ENCODE assay signal across 1 cellular context in the genomic region with DNA sequence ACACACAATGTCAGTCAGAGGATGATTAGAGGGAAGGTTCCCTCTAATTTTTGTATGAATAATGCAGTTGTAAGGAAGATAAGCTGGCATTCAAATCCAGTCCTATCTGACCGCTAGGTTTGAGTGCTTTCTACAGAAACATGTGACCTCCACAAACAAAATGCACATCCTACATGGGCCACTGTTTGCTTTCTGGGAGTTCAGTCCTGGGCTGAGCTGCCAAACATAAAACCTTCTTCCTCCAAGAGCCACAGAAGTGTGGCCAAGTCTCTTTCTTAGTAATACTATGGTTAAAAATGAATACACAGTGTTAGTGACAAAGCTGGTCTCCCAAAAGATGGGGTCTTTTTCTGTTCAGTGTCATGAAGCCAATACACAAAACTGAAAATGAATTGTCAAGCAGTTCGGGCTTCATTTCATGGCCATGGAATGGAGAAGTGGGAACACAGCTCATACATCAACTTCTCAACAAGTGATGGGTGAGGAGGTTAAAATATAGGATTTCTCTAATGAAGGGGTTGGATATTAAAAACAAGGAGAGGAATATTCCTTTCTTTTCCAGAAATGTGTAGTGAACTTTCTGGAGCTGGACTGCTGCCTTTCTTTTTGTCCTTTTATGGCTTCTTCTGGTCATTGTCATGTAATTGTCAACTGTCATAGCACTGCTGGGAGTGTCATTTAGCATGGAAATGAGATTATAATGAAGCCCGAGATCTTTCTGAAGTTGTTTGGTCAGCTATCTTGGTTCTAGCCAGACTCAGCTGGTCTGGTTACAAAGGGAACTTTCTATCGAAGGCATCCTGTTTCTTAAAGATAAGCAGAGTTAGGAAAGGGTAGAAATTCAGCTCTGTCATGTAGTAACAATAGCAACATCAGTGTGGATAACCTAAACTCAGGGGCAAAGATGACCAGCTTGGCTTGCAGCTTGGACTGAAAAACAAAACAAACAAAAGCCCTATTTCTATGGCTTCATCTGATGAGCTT.
TF ChIP-seq lines count a peak whose summit lies in the region.

No MANE protein-coding gene starts in this region.

TF ChIP-seq in K562, 482 proteins besides CTCF, POLR2A, EP300 and RAD21 (continued from another document and continues in another):
- TF ChIP-seq, protein P1, sequence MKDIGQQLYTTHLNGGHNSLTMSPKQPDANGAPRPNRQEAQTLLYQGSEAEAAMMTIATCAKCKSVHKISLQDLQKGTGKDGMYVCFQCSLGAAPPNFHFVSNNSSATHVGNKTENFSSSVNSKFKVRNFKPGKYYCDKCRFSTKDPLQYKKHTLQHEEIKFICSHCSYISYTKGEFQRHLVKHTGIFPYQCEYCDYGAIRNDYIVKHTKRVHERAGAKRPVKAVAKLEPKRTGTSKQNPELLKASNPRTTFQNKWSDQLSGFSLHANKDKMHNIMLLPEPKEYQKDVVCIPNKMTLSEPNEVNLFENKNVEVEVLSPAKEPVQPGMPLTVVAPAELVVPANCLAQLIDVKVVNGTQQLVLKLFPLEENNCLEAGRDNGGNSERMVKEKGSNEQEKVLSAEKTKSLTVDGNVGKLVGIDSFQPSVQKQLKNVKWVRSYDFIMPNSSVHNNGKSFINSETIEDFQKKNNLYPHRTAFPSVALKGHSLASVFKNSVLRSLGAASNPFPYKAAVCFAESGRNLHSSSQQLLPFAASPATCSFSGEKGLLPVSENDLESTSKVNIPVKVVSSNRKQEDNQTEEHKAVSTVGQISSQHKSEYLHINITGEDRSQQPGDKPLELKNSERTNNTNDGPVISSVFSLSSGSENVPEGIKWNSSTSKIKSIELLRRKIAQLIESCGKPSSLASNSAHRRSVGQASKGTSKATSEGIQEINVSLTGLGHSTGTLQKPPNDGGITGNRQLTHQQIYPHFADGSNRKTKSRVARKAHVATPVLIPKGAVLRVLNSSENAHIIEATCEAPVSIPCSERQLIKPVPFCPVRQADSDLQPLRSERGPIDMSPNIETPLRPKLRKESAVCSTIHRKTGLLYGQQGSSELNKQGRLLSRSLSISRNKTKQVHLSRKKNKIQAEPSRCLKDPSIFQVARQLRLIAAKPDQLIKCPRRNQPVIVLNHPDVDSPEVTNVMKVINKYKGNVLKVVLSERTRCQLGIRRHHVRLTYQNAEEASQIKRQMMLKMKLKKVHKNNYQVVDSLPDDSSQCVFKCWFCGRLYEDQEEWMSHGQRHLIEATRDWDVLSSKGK (CRISPR knock-in tag; IDR thresholded peaks at IDR 0.05), result no peak
- TF ChIP-seq, protein P2, sequence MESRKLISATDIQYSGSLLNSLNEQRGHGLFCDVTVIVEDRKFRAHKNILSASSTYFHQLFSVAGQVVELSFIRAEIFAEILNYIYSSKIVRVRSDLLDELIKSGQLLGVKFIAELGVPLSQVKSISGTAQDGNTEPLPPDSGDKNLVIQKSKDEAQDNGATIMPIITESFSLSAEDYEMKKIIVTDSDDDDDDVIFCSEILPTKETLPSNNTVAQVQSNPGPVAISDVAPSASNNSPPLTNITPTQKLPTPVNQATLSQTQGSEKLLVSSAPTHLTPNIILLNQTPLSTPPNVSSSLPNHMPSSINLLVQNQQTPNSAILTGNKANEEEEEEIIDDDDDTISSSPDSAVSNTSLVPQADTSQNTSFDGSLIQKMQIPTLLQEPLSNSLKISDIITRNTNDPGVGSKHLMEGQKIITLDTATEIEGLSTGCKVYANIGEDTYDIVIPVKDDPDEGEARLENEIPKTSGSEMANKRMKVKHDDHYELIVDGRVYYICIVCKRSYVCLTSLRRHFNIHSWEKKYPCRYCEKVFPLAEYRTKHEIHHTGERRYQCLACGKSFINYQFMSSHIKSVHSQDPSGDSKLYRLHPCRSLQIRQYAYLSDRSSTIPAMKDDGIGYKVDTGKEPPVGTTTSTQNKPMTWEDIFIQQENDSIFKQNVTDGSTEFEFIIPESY (CRISPR knock-in tag; IDR thresholded peaks at IDR 0.05), result no peak
- TF ChIP-seq DMBX1 (CRISPR knock-in tag; IDR thresholded peaks at IDR 0.05; ENCODE audit: borderline replicate concordance), result no peak
- peak; percentile 33; a peak in 3 of 4 replicates for TF ChIP-seq NRF1 (conservative IDR thresholded peaks at IDR 0.05 in 1 of 2, IDR thresholded peaks at IDR 0.05 in 1 of 2)
- no peak for TF ChIP-seq BMI1 (IDR thresholded peaks at IDR 0.05; ENCODE audit: low read length)
- no peak for TF ChIP-seq HLTF (IDR thresholded peaks at IDR 0.05)
- peak; percentile 56; the same call in 1 of the 2 replicates for TF ChIP-seq MBD2 (IDR thresholded peaks at IDR 0.05; ENCODE audit: borderline replicate concordance, low read depth)
- TF ChIP-seq TAF15 (IDR thresholded peaks at IDR 0.05; ENCODE audit: low read depth, low read length), result no peak
- TF ChIP-seq, protein P3, sequence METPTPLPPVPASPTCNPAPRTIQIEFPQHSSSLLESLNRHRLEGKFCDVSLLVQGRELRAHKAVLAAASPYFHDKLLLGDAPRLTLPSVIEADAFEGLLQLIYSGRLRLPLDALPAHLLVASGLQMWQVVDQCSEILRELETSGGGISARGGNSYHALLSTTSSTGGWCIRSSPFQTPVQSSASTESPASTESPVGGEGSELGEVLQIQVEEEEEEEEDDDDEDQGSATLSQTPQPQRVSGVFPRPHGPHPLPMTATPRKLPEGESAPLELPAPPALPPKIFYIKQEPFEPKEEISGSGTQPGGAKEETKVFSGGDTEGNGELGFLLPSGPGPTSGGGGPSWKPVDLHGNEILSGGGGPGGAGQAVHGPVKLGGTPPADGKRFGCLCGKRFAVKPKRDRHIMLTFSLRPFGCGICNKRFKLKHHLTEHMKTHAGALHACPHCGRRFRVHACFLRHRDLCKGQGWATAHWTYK (CRISPR knock-in tag; IDR thresholded peaks at IDR 0.05), result no peak; the same call in 1 of the 2 replicates
- no peak for TF ChIP-seq HMG20B (CRISPR knock-in tag; IDR thresholded peaks at IDR 0.05)
- TF ChIP-seq ZNF133 (CRISPR knock-in tag; IDR thresholded peaks at IDR 0.05), result no peak
- TF ChIP-seq, protein P4, sequence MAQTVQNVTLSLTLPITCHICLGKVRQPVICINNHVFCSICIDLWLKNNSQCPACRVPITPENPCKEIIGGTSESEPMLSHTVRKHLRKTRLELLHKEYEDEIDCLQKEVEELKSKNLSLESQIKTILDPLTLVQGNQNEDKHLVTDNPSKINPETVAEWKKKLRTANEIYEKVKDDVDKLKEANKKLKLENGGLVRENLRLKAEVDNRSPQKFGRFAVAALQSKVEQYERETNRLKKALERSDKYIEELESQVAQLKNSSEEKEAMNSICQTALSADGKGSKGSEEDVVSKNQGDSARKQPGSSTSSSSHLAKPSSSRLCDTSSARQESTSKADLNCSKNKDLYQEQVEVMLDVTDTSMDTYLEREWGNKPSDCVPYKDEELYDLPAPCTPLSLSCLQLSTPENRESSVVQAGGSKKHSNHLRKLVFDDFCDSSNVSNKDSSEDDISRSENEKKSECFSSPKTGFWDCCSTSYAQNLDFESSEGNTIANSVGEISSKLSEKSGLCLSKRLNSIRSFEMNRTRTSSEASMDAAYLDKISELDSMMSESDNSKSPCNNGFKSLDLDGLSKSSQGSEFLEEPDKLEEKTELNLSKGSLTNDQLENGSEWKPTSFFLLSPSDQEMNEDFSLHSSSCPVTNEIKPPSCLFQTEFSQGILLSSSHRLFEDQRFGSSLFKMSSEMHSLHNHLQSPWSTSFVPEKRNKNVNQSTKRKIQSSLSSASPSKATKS (CRISPR knock-in tag; IDR thresholded peaks at IDR 0.05), result no peak
- no peak for TF ChIP-seq MCM5 (IDR thresholded peaks at IDR 0.05; ENCODE audit: low read depth)
- no peak; the same call in 1 of the 2 replicates for TF ChIP-seq ESRRA (IDR thresholded peaks at IDR 0.05; ENCODE audit: borderline replicate concordance, low read depth)
- TF ChIP-seq NR3C1 (CRISPR knock-in tag; IDR thresholded peaks at IDR 0.05), result no peak
- TF ChIP-seq, protein P5, sequence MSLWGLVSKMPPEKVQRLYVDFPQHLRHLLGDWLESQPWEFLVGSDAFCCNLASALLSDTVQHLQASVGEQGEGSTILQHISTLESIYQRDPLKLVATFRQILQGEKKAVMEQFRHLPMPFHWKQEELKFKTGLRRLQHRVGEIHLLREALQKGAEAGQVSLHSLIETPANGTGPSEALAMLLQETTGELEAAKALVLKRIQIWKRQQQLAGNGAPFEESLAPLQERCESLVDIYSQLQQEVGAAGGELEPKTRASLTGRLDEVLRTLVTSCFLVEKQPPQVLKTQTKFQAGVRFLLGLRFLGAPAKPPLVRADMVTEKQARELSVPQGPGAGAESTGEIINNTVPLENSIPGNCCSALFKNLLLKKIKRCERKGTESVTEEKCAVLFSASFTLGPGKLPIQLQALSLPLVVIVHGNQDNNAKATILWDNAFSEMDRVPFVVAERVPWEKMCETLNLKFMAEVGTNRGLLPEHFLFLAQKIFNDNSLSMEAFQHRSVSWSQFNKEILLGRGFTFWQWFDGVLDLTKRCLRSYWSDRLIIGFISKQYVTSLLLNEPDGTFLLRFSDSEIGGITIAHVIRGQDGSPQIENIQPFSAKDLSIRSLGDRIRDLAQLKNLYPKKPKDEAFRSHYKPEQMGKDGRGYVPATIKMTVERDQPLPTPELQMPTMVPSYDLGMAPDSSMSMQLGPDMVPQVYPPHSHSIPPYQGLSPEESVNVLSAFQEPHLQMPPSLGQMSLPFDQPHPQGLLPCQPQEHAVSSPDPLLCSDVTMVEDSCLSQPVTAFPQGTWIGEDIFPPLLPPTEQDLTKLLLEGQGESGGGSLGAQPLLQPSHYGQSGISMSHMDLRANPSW (CRISPR knock-in tag; IDR thresholded peaks at IDR 0.05), result no peak
- TF ChIP-seq KAT7 (CRISPR knock-in tag; IDR thresholded peaks at IDR 0.05; ENCODE audit: borderline replicate concordance), result no peak
- no peak for TF ChIP-seq NR2C2 (CRISPR knock-in tag; IDR thresholded peaks at IDR 0.05)
- peak; percentile 52; the same call in 1 of the 2 replicates for TF ChIP-seq NR2C2 (tag; IDR thresholded peaks at IDR 0.05)
- no peak for TF ChIP-seq SMAD3 (CRISPR knock-in tag; conservative IDR thresholded peaks at IDR 0.05)
- TF ChIP-seq, protein P6, sequence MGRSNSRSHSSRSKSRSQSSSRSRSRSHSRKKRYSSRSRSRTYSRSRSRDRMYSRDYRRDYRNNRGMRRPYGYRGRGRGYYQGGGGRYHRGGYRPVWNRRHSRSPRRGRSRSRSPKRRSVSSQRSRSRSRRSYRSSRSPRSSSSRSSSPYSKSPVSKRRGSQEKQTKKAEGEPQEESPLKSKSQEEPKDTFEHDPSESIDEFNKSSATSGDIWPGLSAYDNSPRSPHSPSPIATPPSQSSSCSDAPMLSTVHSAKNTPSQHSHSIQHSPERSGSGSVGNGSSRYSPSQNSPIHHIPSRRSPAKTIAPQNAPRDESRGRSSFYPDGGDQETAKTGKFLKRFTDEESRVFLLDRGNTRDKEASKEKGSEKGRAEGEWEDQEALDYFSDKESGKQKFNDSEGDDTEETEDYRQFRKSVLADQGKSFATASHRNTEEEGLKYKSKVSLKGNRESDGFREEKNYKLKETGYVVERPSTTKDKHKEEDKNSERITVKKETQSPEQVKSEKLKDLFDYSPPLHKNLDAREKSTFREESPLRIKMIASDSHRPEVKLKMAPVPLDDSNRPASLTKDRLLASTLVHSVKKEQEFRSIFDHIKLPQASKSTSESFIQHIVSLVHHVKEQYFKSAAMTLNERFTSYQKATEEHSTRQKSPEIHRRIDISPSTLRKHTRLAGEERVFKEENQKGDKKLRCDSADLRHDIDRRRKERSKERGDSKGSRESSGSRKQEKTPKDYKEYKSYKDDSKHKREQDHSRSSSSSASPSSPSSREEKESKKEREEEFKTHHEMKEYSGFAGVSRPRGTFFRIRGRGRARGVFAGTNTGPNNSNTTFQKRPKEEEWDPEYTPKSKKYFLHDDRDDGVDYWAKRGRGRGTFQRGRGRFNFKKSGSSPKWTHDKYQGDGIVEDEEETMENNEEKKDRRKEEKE (IDR thresholded peaks at IDR 0.05; ENCODE audit: borderline replicate concordance in 1 of 2, control insufficient read depth in 1 of 2, low read depth in 2 of 2, low read length in 1 of 2), result no peak
- no peak for TF ChIP-seq RBM34 (IDR thresholded peaks at IDR 0.05; ENCODE audit: borderline replicate concordance, insufficient read depth, low read length)
- no peak for TF ChIP-seq SNRNP70 (optimal IDR thresholded peaks at IDR 0.05; ENCODE audit: low read depth, low read length)
- peak; percentile 84; the same call in 1 of the 2 replicates for TF ChIP-seq TCF7 (IDR thresholded peaks at IDR 0.05; ENCODE audit: borderline replicate concordance)
- peak; percentile 97 for TF ChIP-seq CBFA2T3 (IDR thresholded peaks at IDR 0.05)
- TF ChIP-seq ZNF184 (CRISPR knock-in tag; IDR thresholded peaks at IDR 0.05), result no peak
- TF ChIP-seq, protein P7, sequence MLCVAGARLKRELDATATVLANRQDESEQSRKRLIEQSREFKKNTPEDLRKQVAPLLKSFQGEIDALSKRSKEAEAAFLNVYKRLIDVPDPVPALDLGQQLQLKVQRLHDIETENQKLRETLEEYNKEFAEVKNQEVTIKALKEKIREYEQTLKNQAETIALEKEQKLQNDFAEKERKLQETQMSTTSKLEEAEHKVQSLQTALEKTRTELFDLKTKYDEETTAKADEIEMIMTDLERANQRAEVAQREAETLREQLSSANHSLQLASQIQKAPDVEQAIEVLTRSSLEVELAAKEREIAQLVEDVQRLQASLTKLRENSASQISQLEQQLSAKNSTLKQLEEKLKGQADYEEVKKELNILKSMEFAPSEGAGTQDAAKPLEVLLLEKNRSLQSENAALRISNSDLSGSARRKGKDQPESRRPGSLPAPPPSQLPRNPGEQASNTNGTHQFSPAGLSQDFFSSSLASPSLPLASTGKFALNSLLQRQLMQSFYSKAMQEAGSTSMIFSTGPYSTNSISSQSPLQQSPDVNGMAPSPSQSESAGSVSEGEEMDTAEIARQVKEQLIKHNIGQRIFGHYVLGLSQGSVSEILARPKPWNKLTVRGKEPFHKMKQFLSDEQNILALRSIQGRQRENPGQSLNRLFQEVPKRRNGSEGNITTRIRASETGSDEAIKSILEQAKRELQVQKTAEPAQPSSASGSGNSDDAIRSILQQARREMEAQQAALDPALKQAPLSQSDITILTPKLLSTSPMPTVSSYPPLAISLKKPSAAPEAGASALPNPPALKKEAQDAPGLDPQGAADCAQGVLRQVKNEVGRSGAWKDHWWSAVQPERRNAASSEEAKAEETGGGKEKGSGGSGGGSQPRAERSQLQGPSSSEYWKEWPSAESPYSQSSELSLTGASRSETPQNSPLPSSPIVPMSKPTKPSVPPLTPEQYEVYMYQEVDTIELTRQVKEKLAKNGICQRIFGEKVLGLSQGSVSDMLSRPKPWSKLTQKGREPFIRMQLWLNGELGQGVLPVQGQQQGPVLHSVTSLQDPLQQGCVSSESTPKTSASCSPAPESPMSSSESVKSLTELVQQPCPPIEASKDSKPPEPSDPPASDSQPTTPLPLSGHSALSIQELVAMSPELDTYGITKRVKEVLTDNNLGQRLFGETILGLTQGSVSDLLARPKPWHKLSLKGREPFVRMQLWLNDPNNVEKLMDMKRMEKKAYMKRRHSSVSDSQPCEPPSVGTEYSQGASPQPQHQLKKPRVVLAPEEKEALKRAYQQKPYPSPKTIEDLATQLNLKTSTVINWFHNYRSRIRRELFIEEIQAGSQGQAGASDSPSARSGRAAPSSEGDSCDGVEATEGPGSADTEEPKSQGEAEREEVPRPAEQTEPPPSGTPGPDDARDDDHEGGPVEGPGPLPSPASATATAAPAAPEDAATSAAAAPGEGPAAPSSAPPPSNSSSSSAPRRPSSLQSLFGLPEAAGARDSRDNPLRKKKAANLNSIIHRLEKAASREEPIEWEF (CRISPR knock-in tag; IDR thresholded peaks at IDR 0.05), result peak; percentile 74; the same call in 1 of the 2 replicates
- no peak for TF ChIP-seq RHOXF2B (CRISPR knock-in tag; conservative IDR thresholded peaks at IDR 0.05)
